21 cellular contexts compared by ENCODE assay signal in the genomic region with DNA sequence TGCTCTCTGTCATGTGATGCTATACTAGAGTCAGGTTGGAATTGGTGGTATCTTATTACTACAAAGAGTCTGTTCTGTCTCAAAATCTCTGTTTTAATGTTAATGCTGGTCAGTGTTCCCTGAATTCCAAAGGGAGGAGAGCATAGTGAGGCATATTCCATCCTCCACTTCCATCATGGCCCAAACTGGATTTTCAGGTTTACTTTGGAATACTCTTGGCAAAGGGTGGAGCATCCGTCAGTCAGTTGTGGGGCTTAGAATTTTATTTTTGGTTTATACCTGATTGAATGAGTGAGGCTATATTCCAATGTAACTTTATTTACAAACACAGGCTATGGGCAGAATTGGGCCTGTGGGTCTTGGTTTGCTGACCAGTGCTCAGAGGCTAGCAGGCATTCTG.
A peak's percentile ranks its signal among the peaks of the same experiment; 100 is the strongest.
DNase-seq lines count a peak whose midpoint lies in the region; ATAC-seq and TF ChIP-seq lines count a peak whose summit lies in the region.
"Had no signal": no experiment of that assay in that cellular context is flagged by ENCODE, and none has a peak within 500 bp of the region (broad histone marks: within the 10 kb centered on the region; RNA-seq: fewer than 3 reads in every experiment).

No MANE protein-coding gene starts in this region.

- H3K4me3 ChIP-seq in HUES6 (ENCODE audit: low read depth, low read length), result no peak overlapping the region
- no peak overlapping the region for H3K4me3 ChIP-seq in endodermal cell (ENCODE audit: low read length)
- H3K4me3 ChIP-seq: MG63, PC-9 had no signal

- H3K4me1 Mint-ChIP-seq in endodermal cell, result peaks cover 15% of the 10 kb centered on the region
- H3K4me1 Mint-ChIP-seq: IgD-negative memory B cell had no signal

- no peak for TF ChIP-seq CTCF in endodermal cell (conservative IDR thresholded peaks at IDR 0.05)

- no peaks in the 10 kb centered on the region for H3K9me3 ChIP-seq in HUES6 (ENCODE audit: control insufficient read depth, insufficient read depth, low read depth, low read length)
- H3K9me3 ChIP-seq in endodermal cell (ENCODE audit: control insufficient read depth, low read length), result no peaks in the 10 kb centered on the region
- H3K9me3 ChIP-seq: BE2C, MG63 had no signal

- H3K36me3 ChIP-seq in HUES6 (ENCODE audit: control insufficient read depth, insufficient read depth, low read length) (no peaks in the 10 kb centered on the region), endodermal cell (ENCODE audit: control insufficient read depth, insufficient read depth, low read length) (no peaks in the 10 kb centered on the region)
- H3K36me3 ChIP-seq: BE2C, MG63 had no signal

- H3K36me3 Mint-ChIP-seq in endodermal cell (ENCODE audit: low read depth), result no peaks in the 10 kb centered on the region
- H3K36me3 Mint-ChIP-seq: CD4-positive, CD25-positive, alpha-beta regulatory T cell had no signal

- no peaks in the 10 kb centered on the region for H3K9me3 Mint-ChIP-seq in endodermal cell
- H3K9me3 Mint-ChIP-seq: HFFc6, IgD-negative memory B cell had no signal

- H3K27ac Mint-ChIP-seq in endodermal cell, result peak overlapping the region; percentile 7
- H3K27ac Mint-ChIP-seq: CD4-positive, CD25-positive, alpha-beta regulatory T cell; HFFc6; IgD-negative memory B cell had no signal

- peaks cover 29% of the 10 kb centered on the region for H3K4me1 ChIP-seq in HUES6 (ENCODE audit: control insufficient read depth, insufficient read depth, low read length)
- no peaks in the 10 kb centered on the region for H3K4me1 ChIP-seq in endodermal cell (ENCODE audit: control insufficient read depth, insufficient read depth, low read length)

- peak overlapping the region; percentile 61 for H3K9ac ChIP-seq in HUES6 (ENCODE audit: low read length)
- no peak overlapping the region for H3K9ac ChIP-seq in endodermal cell (ENCODE audit: extremely low read depth, low read length, poor library complexity, severe bottlenecking)

- H3K27ac ChIP-seq in HUES6 (ENCODE audit: low read depth, low read length) (peak overlapping the region; percentile 80), endodermal cell (ENCODE audit: low read depth, low read length) (no peak overlapping the region)
- H3K27ac ChIP-seq: PC-9 had no signal

- H3K27me3 ChIP-seq in HUES6 (ENCODE audit: control insufficient read depth, insufficient read depth, low read length) (no peaks in the 10 kb centered on the region), endodermal cell (ENCODE audit: control insufficient read depth, insufficient read depth, low read length, poor library complexity, severe bottlenecking) (no peaks in the 10 kb centered on the region)
- H3K27me3 ChIP-seq: BE2C had no signal

- 89% methylated on average over 1 of the region's 1 CpG; no CpG with 5 or more reads in 1 of the 2 experiments for WGBS in endodermal cell (ENCODE audit: insufficient coverage in 1 of 2, insufficient read length in 1 of 2), 2 experiments

- no peak for ATAC-seq in GM18907 (IDR thresholded peaks at IDR 0.05; ENCODE audit: unreplicated experiment)

- H3K4me3 Mint-ChIP-seq in endodermal cell, result no peak overlapping the region
- H3K4me3 Mint-ChIP-seq: CD4-positive, CD25-positive, alpha-beta regulatory T cell; HFFc6; IgD-negative memory B cell had no signal

- DNase-seq in ELF-1 (ENCODE audit: low read depth, low spot score) (peak; percentile 58), endodermal cell (peak; percentile 45), left kidney (ENCODE audit: low read depth, low spot score) (peak; percentile 48), NCI-H510A treated with DMSO at 0.1 percent for 48 hours (lab: John Stamatoyannopoulos, UW) (no peak), T-helper 2 cell (no peak)
- DNase-seq: BE2C; CD4-positive, CD25-positive, alpha-beta regulatory T cell; COR-L47; DMS 273 treated with DMSO at 0.1 percent for 48 hours; GF-D8; HFFc6; Karpas-422; MG63; NCI-H1048; NCI-H1436; NCI-H2029; NCI-H510A; PC-9 had no signal

- no peaks in the 10 kb centered on the region for H3K27me3 Mint-ChIP-seq in endodermal cell (ENCODE audit: insufficient read depth)

Comparison
In these comparisons a context has a peak if more than half of its experiments do, and no peak if none do; other contexts are left out.
1. DNase-seq: peak in ELF-1 (single experiment), endodermal cell (single experiment) and left kidney (single experiment); none in NCI-H510A treated with DMSO at 0.1 percent for 48 hours (single experiment) and T-helper 2 cell (0 of 5).